28 cellular contexts compared by ENCODE assay signal in the genomic region with DNA sequence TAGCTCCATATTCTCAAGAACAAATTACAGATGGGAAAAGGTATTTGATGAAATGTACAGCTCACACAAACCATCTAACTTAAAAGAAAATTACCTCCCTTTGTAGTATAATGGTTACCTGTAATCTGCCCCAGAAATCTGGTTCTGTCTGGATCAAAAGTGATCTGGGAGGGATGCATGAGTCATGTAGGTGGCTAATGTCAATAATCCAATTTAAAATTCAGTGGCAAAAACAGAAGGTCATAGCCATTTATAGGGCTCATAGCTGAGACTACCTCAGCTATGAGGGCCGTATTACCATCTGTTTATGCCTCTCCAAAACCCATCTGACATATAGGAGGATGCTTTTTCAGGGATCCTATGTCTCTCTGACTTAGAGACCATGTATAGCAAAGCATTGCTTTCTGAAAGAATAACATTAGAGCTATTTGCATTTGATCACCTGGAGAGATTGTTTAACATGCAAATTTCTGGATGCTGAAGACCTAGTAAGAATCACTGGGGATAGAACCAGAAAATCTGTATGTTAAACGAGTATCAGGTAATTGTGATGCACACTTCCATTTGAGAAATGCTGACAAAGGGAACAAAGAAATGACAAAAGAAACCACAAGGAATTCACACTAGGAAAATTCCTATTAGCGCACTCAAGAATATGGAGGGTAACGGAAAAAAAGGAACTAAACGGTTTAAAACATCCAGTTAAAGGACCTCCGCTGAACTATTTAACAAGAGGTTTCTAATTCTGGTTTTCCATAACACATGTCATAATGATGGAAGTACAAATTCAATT. TPM values are rescaled to one million over a fixed set of nuclear protein-coding genes. Genes with fewer than 3 reads are reported as not detected.
A peak's percentile ranks its signal among the peaks of the same experiment; 100 is the strongest.
DNase-seq lines count a peak whose midpoint lies in the region; ATAC-seq, FAIRE-seq and TF ChIP-seq lines count a peak whose summit lies in the region.
"Had no signal": no experiment of that assay in that cellular context is flagged by ENCODE, and none has a peak within 500 bp of the region (broad histone marks: within the 10 kb centered on the region; RNA-seq: fewer than 3 reads in every experiment).

No MANE protein-coding gene starts in this region.

- H3K27me3 Mint-ChIP-seq in GM23338 (ENCODE audit: insufficient read depth, low read depth, poor library complexity) = no peaks in the 10 kb centered on the region
- no peaks in the 10 kb centered on the region for H3K27me3 Mint-ChIP-seq in activated T-helper 17 cell treated with anti-CD3 and anti-CD28 coated beads, Interleukin-2, amount 50 U/mL, for 72 hours
- H3K27me3 Mint-ChIP-seq: activated CD4-positive, alpha-beta T cell treated with anti-CD3 and anti-CD28 coated beads, Interleukin-2, amount 10 ng/mL, durations not matched to agents 7 days and 5 days; central memory CD8-positive, alpha-beta T cell; effector memory CD8-positive, alpha-beta T cell; naive thymus-derived CD8-positive, alpha-beta T cell had no signal

- no peak for FAIRE-seq in GM12891 (lab: Jason Lieb, UNC)
- FAIRE-seq: G401.6 had no signal

- no peaks in the 10 kb centered on the region for H3K9me3 ChIP-seq in HUES48 (ENCODE audit: control insufficient read depth, insufficient read depth, low read length)
- H3K9me3 ChIP-seq: adrenal gland, Caco-2, tibial nerve had no signal

- no peaks in the 10 kb centered on the region for H3F3A ChIP-seq in GM23338 (replicated peaks; ENCODE audit: low read depth)

- H3K4me1 ChIP-seq in GM23338 (ENCODE audit: insufficient read depth) (no peaks in the 10 kb centered on the region), HUES48 (ENCODE audit: control insufficient read depth, insufficient read depth, low read length) (peaks cover 13% of the 10 kb centered on the region; the same call in 1 of the 2 replicates)
- H3K4me1 ChIP-seq: adrenal gland, Caco-2 had no signal

- H3K4me1 Mint-ChIP-seq in GM23338 = peaks cover 14% of the 10 kb centered on the region; the same call in 2 of the 3 replicates
- peaks cover 15% of the 10 kb centered on the region for H3K4me1 Mint-ChIP-seq in activated T-helper 17 cell treated with anti-CD3 and anti-CD28 coated beads, Interleukin-2, amount 50 U/mL, for 72 hours
- H3K4me1 Mint-ChIP-seq: central memory CD8-positive, alpha-beta T cell had no signal

- no peaks in the 10 kb centered on the region for H3K9me2 ChIP-seq in GM23338 (ENCODE audit: insufficient read depth)

- no peaks in the 10 kb centered on the region for H3K27me3 ChIP-seq in GM23338 (ENCODE audit: insufficient read depth)
- no peaks in the 10 kb centered on the region for H3K27me3 ChIP-seq in HUES48 (ENCODE audit: control insufficient read depth, insufficient read depth, low read length)
- H3K27me3 ChIP-seq: adrenal gland, tibial nerve had no signal

- H3K4me3 ChIP-seq in GM23338 (no peak overlapping the region), HUES48 (ENCODE audit: low read depth, low read length) (no peak overlapping the region)
- H3K4me3 ChIP-seq: adrenal gland, lung, tibial nerve had no signal

- no peak overlapping the region for H2AFZ ChIP-seq in GM23338

- TF ChIP-seq CTCF in GM23338 (conservative IDR thresholded peaks at IDR 0.05; ENCODE audit: low read depth in 2 of 2) = no peak

- ATAC-seq in GM23338 = peak; percentile 76
- ATAC-seq in activated T-helper 17 cell treated with anti-CD3 and anti-CD28 coated beads, Interleukin-2, amount 50 U/mL, for 72 hours (replicated peaks) = no peak
- ATAC-seq: activated T-cell treated with anti-CD3 and anti-CD28 coated beads, Interleukin-2, amount 50 U/mL, for 4 hours; effector memory CD8-positive, alpha-beta T cell; left cardiac atrium; naive thymus-derived CD8-positive, alpha-beta T cell; Right ventricle myocardium inferior had no signal

- H3K36me3 ChIP-seq in GM23338 (ENCODE audit: insufficient read depth) = peaks cover 43% of the 10 kb centered on the region
- peaks cover 96% of the 10 kb centered on the region for H3K36me3 ChIP-seq in HUES48 (ENCODE audit: control insufficient read depth, insufficient read depth, low read length)

- no peak overlapping the region for H3K9ac ChIP-seq in HUES48 (ENCODE audit: low read depth, low read length)

- H3K27ac ChIP-seq in GM23338 (ENCODE audit: low read depth) (no peak overlapping the region), HUES48 (ENCODE audit: low read depth, low read length) (peak overlapping the region; percentile 29)
- H3K27ac ChIP-seq: adrenal gland, tibial nerve had no signal

- H3K27ac Mint-ChIP-seq in GM23338 = no peak overlapping the region
- H3K27ac Mint-ChIP-seq in activated T-helper 17 cell treated with anti-CD3 and anti-CD28 coated beads, Interleukin-2, amount 50 U/mL, for 72 hours = peak overlapping the region; percentile 63
- H3K27ac Mint-ChIP-seq: activated CD4-positive, alpha-beta T cell treated with anti-CD3 and anti-CD28 coated beads, Interleukin-2, amount 10 ng/mL, durations not matched to agents 7 days and 5 days; effector memory CD8-positive, alpha-beta T cell had no signal

- H3K9me3 Mint-ChIP-seq in GM23338 = no peaks in the 10 kb centered on the region
- H3K9me3 Mint-ChIP-seq in activated T-helper 17 cell treated with anti-CD3 and anti-CD28 coated beads, Interleukin-2, amount 50 U/mL, for 72 hours = no peaks in the 10 kb centered on the region
- H3K9me3 Mint-ChIP-seq: activated CD4-positive, alpha-beta T cell treated with anti-CD3 and anti-CD28 coated beads, Interleukin-2, amount 10 ng/mL, durations not matched to agents 7 days and 5 days; activated T-cell treated with anti-CD3 and anti-CD28 coated beads, Interleukin-2, amount 50 U/mL, for 4 hours; central memory CD8-positive, alpha-beta T cell; effector memory CD8-positive, alpha-beta T cell; H9; naive thymus-derived CD8-positive, alpha-beta T cell had no signal

- DNase-seq in GM23338 (ENCODE audit: low spot score) (peak; percentile 13), NCI-H526 treated with DMSO at 0.1 percent for 48 hours (lab: John Stamatoyannopoulos, UW) (peak; percentile 81), GM12891 (ENCODE audit: insufficient read length, low spot score) (no peak), SIG-M5 treated with dmso at 0.1 percent for 504 hours (lab: John Stamatoyannopoulos, UW; ENCODE audit: unreplicated experiment) (no peak), KBM-7 (no peak)
- DNase-seq: activated CD4-positive, alpha-beta T cell treated with anti-CD3 and anti-CD28 coated beads, Interleukin-2, amount 10 ng/mL, durations not matched to agents 7 days and 5 days; activated T-cell treated with anti-CD3 and anti-CD28 coated beads, Interleukin-2, amount 50 U/mL, for 4 hours; adrenal gland; C1 segment of cervical spinal cord; Caco-2; effector memory CD8-positive, alpha-beta T cell; H9; hypothalamus; Kasumi-1; left cardiac atrium; MV-4-11; naive thymus-derived CD8-positive, alpha-beta T cell; NCI-H1436 treated with DMSO at 0.1 percent for 48 hours; occipital lobe; OCI-M1; stimulated activated CD4-positive, alpha-beta T cell treated with anti-CD3 and anti-CD28 coated beads, Interleukin-4, amount 100 ng/mL, for 24 hours had no signal

- peaks cover 87% of the 10 kb centered on the region for H3K36me3 Mint-ChIP-seq in GM23338 (ENCODE audit: low read depth)
- H3K36me3 Mint-ChIP-seq in activated T-helper 17 cell treated with anti-CD3 and anti-CD28 coated beads, Interleukin-2, amount 50 U/mL, for 72 hours (ENCODE audit: low read depth) = peaks cover 100% of the 10 kb centered on the region

- peaks cover 22% of the 10 kb centered on the region for H3K79me2 ChIP-seq in GM23338 (replicated peaks; ENCODE audit: insufficient read depth)

- no peak overlapping the region for H3K4me3 Mint-ChIP-seq in GM23338
- no peak overlapping the region for H3K4me3 Mint-ChIP-seq in activated T-helper 17 cell treated with anti-CD3 and anti-CD28 coated beads, Interleukin-2, amount 50 U/mL, for 72 hours
- H3K4me3 Mint-ChIP-seq: activated CD4-positive, alpha-beta T cell treated with anti-CD3 and anti-CD28 coated beads, Interleukin-2, amount 10 ng/mL, durations not matched to agents 7 days and 5 days; activated T-cell treated with anti-CD3 and anti-CD28 coated beads, Interleukin-2, amount 50 U/mL, for 4 hours; central memory CD8-positive, alpha-beta T cell; effector memory CD8-positive, alpha-beta T cell; H9; naive thymus-derived CD8-positive, alpha-beta T cell had no signal

- H4K20me1 ChIP-seq in GM23338 (replicated peaks; ENCODE audit: insufficient read depth) = peaks cover 30% of the 10 kb centered on the region

- TF ChIP-seq POLR2A in GM12891 (IDR thresholded peaks at IDR 0.05; ENCODE audit: low read depth, low read length) = no peak

- H3K4me2 ChIP-seq in GM23338 = no peak overlapping the region

- in situ Hi-C loops in KBM-7 (cut with MboI; ENCODE audit: low pct_unique_long_range_greater_than_20kb, low sequenced_read_pairs) = no loop called here

TF ChIP-seq in GM23338, 12 proteins besides CTCF, POLR2A, EP300 and RAD21 (continues in another document):
- TF ChIP-seq STAT1 (IDR thresholded peaks at IDR 0.05; ENCODE audit: unreplicated experiment) = no peak

TF ChIP-seq in GM12891, 5 proteins besides CTCF, POLR2A, EP300 and RAD21:
- no peak for TF ChIP-seq POU2F2 (IDR thresholded peaks at IDR 0.05; ENCODE audit: low read depth, low read length)
- no peak for TF ChIP-seq TAF1 (IDR thresholded peaks at IDR 0.05; ENCODE audit: low read depth, low read length)
- TF ChIP-seq SPI1 (IDR thresholded peaks at IDR 0.05; ENCODE audit: low read depth, low read length) = no peak
- no peak for TF ChIP-seq POLR2AphosphoS5 (IDR thresholded peaks at IDR 0.05; ENCODE audit: low read depth, low read length)
- no peak for TF ChIP-seq PAX5 (IDR thresholded peaks at IDR 0.05; ENCODE audit: insufficient read depth, low read length, severe bottlenecking)

RNA-seq across cellular contexts. Expression of a gene that starts 17.5 kb away (rescaled TPM):
- 61.8 and 74.4 TPM in 2 replicates for total RNA-seq in GM23338 (2014; rRNA removed; shearing (Covaris generic))
- 26.5 and 35.8 TPM in 2 replicates for polyA plus RNA-seq in GM23338 (2016; fragmentation: Nextera tagmentation; extraction: Ambion mirVana)
- 100 to 1,000 TPM in 1 of 2 donors, 10 to 100 TPM in 1; 44.4 to 126 TPM for total RNA-seq in activated T-helper 17 cell treated with anti-CD3 and anti-CD28 coated beads, Interleukin-2, amount 50 U/mL, for 72 hours
- polyA plus RNA-seq in GM12891 (2012; ENCODE audit: low read depth, missing spikeins) = 19.3 TPM

RNA-seq across cellular contexts. Expression of a gene that starts 26.2 kb away (rescaled TPM):
- 4.2 and 8.2 TPM in 2 replicates for total RNA-seq in GM23338 (2014; rRNA removed; shearing (Covaris generic))
- 1.4 and 2.2 TPM in 2 replicates for polyA plus RNA-seq in GM23338 (2016; fragmentation: Nextera tagmentation; extraction: Ambion mirVana)
- 10 to 100 TPM; 13.8 to 22.5 TPM for total RNA-seq in activated T-helper 17 cell treated with anti-CD3 and anti-CD28 coated beads, Interleukin-2, amount 50 U/mL, for 72 hours
- 1.7 TPM for polyA plus RNA-seq in GM12891 (2012; ENCODE audit: low read depth, missing spikeins)

Comparison
In these comparisons a context has a peak if more than half of its experiments do, and no peak if none do; other contexts are left out.
1. DNase-seq: peak in GM23338 (single experiment) and NCI-H526 treated with DMSO at 0.1 percent for 48 hours (single experiment); none in GM12891 (single experiment), SIG-M5 treated with dmso at 0.1 percent for 504 hours (single experiment) and KBM-7 (single experiment).